In genomic region chr11:132997396-132997795, GRCh38 we compare ENCODE assay signal across 34 cellular contexts.
"Had no signal": no experiment of that assay in that cellular context is flagged by ENCODE, and none has a peak within 500 bp of the region (broad histone marks: within the 10 kb centered on the region; RNA-seq: fewer than 3 reads in every experiment).

No MANE protein-coding gene starts in this region.

- H3K27ac ChIP-seq: KMS-11 had no signal

- H3K4me2 ChIP-seq: KMS-11 had no signal

- H3K36me3 ChIP-seq: MG63 had no signal

- H3K9ac ChIP-seq: KMS-11 had no signal

- DNase-seq: Karpas-422, Kasumi-1, MG63, MM.1S, MV-4-11, NCI-H1048, NCI-H1092, NCI-H1092 treated with DMSO at 0.1 percent for 48 hours, NCI-H1105, NCI-H1105 treated with DMSO at 0.1 percent for 48 hours, NCI-H1417, NCI-H1417 treated with DMSO at 0.1 percent for 48 hours, NCI-H1436, NCI-H1436 treated with DMSO at 0.1 percent for 48 hours, NCI-H146, NCI-H1694, NCI-H1694 treated with DMSO at 0.1 percent for 48 hours, NCI-H187, NCI-H187 treated with DMSO at 0.1 percent for 48 hours, NCI-H1930, NCI-H2029, NCI-H2029 treated with DMSO at 0.1 percent for 48 hours, NCI-H2081, NCI-H2081 treated with DMSO at 0.1 percent for 48 hours, NCI-H2107, NCI-H2171, NCI-H2171 treated with DMSO at 0.1 percent for 48 hours, NCI-H2227 treated with DMSO at 0.1 percent for 48 hours, NCI-H226, NCI-H345, NCI-H446, NCI-H446 treated with DMSO at 0.1 percent for 48 hours, NCI-H510A had no signal

- H3K9me3 ChIP-seq: MG63 had no signal

- H3K4me3 ChIP-seq: MG63 had no signal
